In genomic region chr20:3092611-3093379, GRCh38 we compare ENCODE assay signal across 6 cellular contexts. TPM values are rescaled to one million over a fixed set of nuclear protein-coding genes. Genes with fewer than 3 reads are reported as not detected.
DNase-seq lines count a peak whose midpoint lies in the region; ATAC-seq and TF ChIP-seq lines count a peak whose summit lies in the region.

No MANE protein-coding gene starts in this region.

- H3K9me3 Mint-ChIP-seq in stimulated activated naive B cell treated with anti-CD40 and anti-IgM and Interleukin-4, amounts not matched to agents 10 μg/mL and 1 μg/mL and 100 μg/mL, for 72 hours: no peaks in the 10 kb centered on the region

- intact Hi-C loops in esophagus muscularis mucosa (cut with DNase I): no loop called here

- H3K36me3 ChIP-seq in esophagus muscularis mucosa: no peaks in the 10 kb centered on the region

- H3K9me3 ChIP-seq in esophagus muscularis mucosa: no peaks in the 10 kb centered on the region

- TF ChIP-seq POLR2A in esophagus muscularis mucosa (IDR thresholded peaks at IDR 0.05; ENCODE audit: low read depth): no peak

- whole genome bisulfite sequencing in esophagus muscularis mucosa: 28% methylated on average over 16 of the region's 81 CpGs

- peak overlapping the region; percentile 22 to 46 (median 38) for H3K4me3 ChIP-seq in esophagus muscularis mucosa

- H3K4me1 ChIP-seq in esophagus muscularis mucosa: peaks cover 0 to 13% (median 10%) of the 10 kb centered on the region in 4 donors

- peak; percentile 58 to 61 for ATAC-seq in stimulated activated naive B cell treated with anti-CD40 and anti-IgM and Interleukin-4, amounts not matched to agents 10 μg/mL and 1 μg/mL and 100 μg/mL, for 72 hours (replicated peaks)
- ATAC-seq in HG02571 (IDR thresholded peaks at IDR 0.05; ENCODE audit: unreplicated experiment) (no peak), HG03135 (IDR thresholded peaks at IDR 0.05; ENCODE audit: unreplicated experiment) (no peak)

- peaks cover 19 to 28% of the 10 kb centered on the region in 2 donors for H3K27me3 Mint-ChIP-seq in stimulated activated naive B cell treated with anti-CD40 and anti-IgM and Interleukin-4, amounts not matched to agents 10 μg/mL and 1 μg/mL and 100 μg/mL, for 72 hours

- no peak overlapping the region for H3K27ac ChIP-seq in esophagus muscularis mucosa (replicated peaks in 1 of 4)

- H3K36me3 Mint-ChIP-seq in stimulated activated naive B cell treated with anti-CD40 and anti-IgM and Interleukin-4, amounts not matched to agents 10 μg/mL and 1 μg/mL and 100 μg/mL, for 72 hours: no peaks in the 10 kb centered on the region

- H3K4me3 Mint-ChIP-seq in stimulated activated naive B cell treated with anti-CD40 and anti-IgM and Interleukin-4, amounts not matched to agents 10 μg/mL and 1 μg/mL and 100 μg/mL, for 72 hours: peak overlapping the region; percentile 89 to 92

- peaks cover 5 to 25% of the 10 kb centered on the region in 2 donors for H3K4me1 Mint-ChIP-seq in stimulated activated naive B cell treated with anti-CD40 and anti-IgM and Interleukin-4, amounts not matched to agents 10 μg/mL and 1 μg/mL and 100 μg/mL, for 72 hours

- peak; percentile 40 to 54 for DNase-seq in activated CD4-positive, alpha-beta T cell treated with anti-CD3 and anti-CD28 coated beads for 4 hours
- DNase-seq in esophagus muscularis mucosa (ENCODE audit: extremely low spot score) (no peak), GM19238 (ENCODE audit: insufficient read length, low spot score) (no peak)
- DNase-seq in stimulated activated naive B cell treated with anti-CD40 and anti-IgM and Interleukin-4, amounts not matched to agents 10 μg/mL and 1 μg/mL and 100 μg/mL, for 72 hours: no peak

- H3K27ac Mint-ChIP-seq in stimulated activated naive B cell treated with anti-CD40 and anti-IgM and Interleukin-4, amounts not matched to agents 10 μg/mL and 1 μg/mL and 100 μg/mL, for 72 hours: peak overlapping the region; percentile 90

- H3K27me3 ChIP-seq in esophagus muscularis mucosa: peaks cover 0 to 62% (median 11%) of the 10 kb centered on the region in 4 donors

- no peak for TF ChIP-seq CTCF in esophagus muscularis mucosa (IDR thresholded peaks at IDR 0.05)

- TF ChIP-seq EP300 in esophagus muscularis mucosa (IDR thresholded peaks at IDR 0.05): no peak

RNA-seq across cellular contexts. Expression of gene AVP, which starts 8.3 kb away (rescaled TPM):
- not detected for total RNA-seq in esophagus muscularis mucosa

RNA-seq across cellular contexts. Expression of gene OXT, which starts 21.4 kb away (rescaled TPM):
- not detected for total RNA-seq in esophagus muscularis mucosa

RNA-seq across cellular contexts. Expression of gene MRPS26, which starts 46.9 kb away (rescaled TPM):
- total RNA-seq in esophagus muscularis mucosa: 10 to 100 TPM; 52.3 to 90.7 (median 71.5) TPM

RNA-seq across cellular contexts. Expression of gene GNRH2, which starts 49.4 kb away (rescaled TPM):
- total RNA-seq in esophagus muscularis mucosa: not detected

Comparison
In these comparisons a context has a peak if more than half of its experiments do, and no peak if none do; other contexts are left out.
1. DNase-seq: peak in activated CD4-positive, alpha-beta T cell treated with anti-CD3 and anti-CD28 coated beads for 4 hours (2 of 2); none in esophagus muscularis mucosa (single experiment), stimulated activated naive B cell treated with anti-CD40 and anti-IgM and Interleukin-4, amounts not matched to agents 10 μg/mL and 1 μg/mL and 100 μg/mL, for 72 hours (single experiment) and GM19238 (single experiment).
2. ATAC-seq: peak in stimulated activated naive B cell treated with anti-CD40 and anti-IgM and Interleukin-4, amounts not matched to agents 10 μg/mL and 1 μg/mL and 100 μg/mL, for 72 hours (2 of 2); none in HG02571 (single experiment) and HG03135 (single experiment).